ENCODE assay signal across 21 cellular contexts in genomic region chr1:189929501-189930099, GRCh38.
"Had no signal": no experiment of that assay in that cellular context is flagged by ENCODE, and none has a peak within 500 bp of the region (broad histone marks: within the 10 kb centered on the region; RNA-seq: fewer than 3 reads in every experiment).

No MANE protein-coding gene starts in this region.

- H3K4me3 Mint-ChIP-seq: activated B cell treated with CpG ODN at 0.5 μM for 24 hours; activated naive CD4-positive, alpha-beta T cell treated with anti-CD3 and anti-CD28 coated beads, Interleukin-2, amount 10 ng/mL, durations not matched to agents 7 days and 5 days; activated naive CD8-positive, alpha-beta T cell treated with anti-CD3 and anti-CD28 coated beads, Interleukin-2, amount 50 U/mL, for 24 hours; brain; naive thymus-derived CD4-positive, alpha-beta T cell; neural crest cell; stimulated activated naive B cell treated with anti-CD40 and anti-IgM and Interleukin-4, amounts not matched to agents 10 μg/mL and 1 μg/mL and 100 μg/mL, for 72 hours; T-helper 17 cell had no signal

- H3K36me3 Mint-ChIP-seq: activated naive CD4-positive, alpha-beta T cell treated with anti-CD3 and anti-CD28 coated beads, Interleukin-2, amount 10 ng/mL, durations not matched to agents 7 days and 5 days; naive thymus-derived CD4-positive, alpha-beta T cell; stimulated activated naive B cell treated with anti-CD40 and anti-IgM and Interleukin-4, amounts not matched to agents 10 μg/mL and 1 μg/mL and 100 μg/mL, for 72 hours had no signal

- H3K4me1 Mint-ChIP-seq: activated B cell treated with CpG ODN at 0.5 μM for 24 hours; activated naive CD4-positive, alpha-beta T cell treated with anti-CD3 and anti-CD28 coated beads, Interleukin-2, amount 10 ng/mL, durations not matched to agents 7 days and 5 days; activated naive CD8-positive, alpha-beta T cell treated with anti-CD3 and anti-CD28 coated beads, Interleukin-2, amount 50 U/mL, for 24 hours; brain; naive thymus-derived CD4-positive, alpha-beta T cell; stimulated activated naive B cell treated with anti-CD40 and anti-IgM and Interleukin-4, amounts not matched to agents 10 μg/mL and 1 μg/mL and 100 μg/mL, for 72 hours; T-helper 17 cell had no signal

- H3K9me3 ChIP-seq: sigmoid colon had no signal

- H3K27ac Mint-ChIP-seq: activated B cell treated with CpG ODN at 0.5 μM for 24 hours; activated naive CD4-positive, alpha-beta T cell treated with anti-CD3 and anti-CD28 coated beads, Interleukin-2, amount 10 ng/mL, durations not matched to agents 7 days and 5 days; activated naive CD8-positive, alpha-beta T cell treated with anti-CD3 and anti-CD28 coated beads, Interleukin-2, amount 50 U/mL, for 24 hours; brain; naive thymus-derived CD4-positive, alpha-beta T cell; stimulated activated naive B cell treated with anti-CD40 and anti-IgM and Interleukin-4, amounts not matched to agents 10 μg/mL and 1 μg/mL and 100 μg/mL, for 72 hours; T-helper 17 cell had no signal

- H3K27me3 ChIP-seq: heart right ventricle, left lung, sigmoid colon, upper lobe of left lung had no signal

- H3K27me3 Mint-ChIP-seq: activated B cell treated with CpG ODN at 0.5 μM for 24 hours; activated naive CD4-positive, alpha-beta T cell treated with anti-CD3 and anti-CD28 coated beads, Interleukin-2, amount 10 ng/mL, durations not matched to agents 7 days and 5 days; activated naive CD8-positive, alpha-beta T cell treated with anti-CD3 and anti-CD28 coated beads, Interleukin-2, amount 50 U/mL, for 24 hours; naive thymus-derived CD4-positive, alpha-beta T cell; stimulated activated naive B cell treated with anti-CD40 and anti-IgM and Interleukin-4, amounts not matched to agents 10 μg/mL and 1 μg/mL and 100 μg/mL, for 72 hours; T-helper 17 cell had no signal

- H3K36me3 ChIP-seq: heart right ventricle, left lung, sigmoid colon, upper lobe of left lung had no signal

- H3K4me3 ChIP-seq: heart right ventricle, left lung, sigmoid colon, smooth muscle cell, upper lobe of left lung had no signal

- H3K27ac ChIP-seq: heart right ventricle, left lung, sigmoid colon, upper lobe of left lung had no signal

- H3K4me1 ChIP-seq: heart right ventricle, left lung, sigmoid colon, upper lobe of left lung had no signal

- DNase-seq: activated B cell treated with CpG ODN at 0.5 μM for 24 hours; activated CD4-positive, alpha-beta T cell treated with anti-CD3 and anti-CD28 coated beads for 4 hours; activated CD4-positive, alpha-beta T cell treated with anti-CD3 and anti-CD28 coated beads, Interleukin-2, amount 50 U/mL, for 48 hours; activated effector memory CD4-positive, alpha-beta T cell treated with anti-CD3 and anti-CD28 coated beads, Interleukin-2, amount 50 U/mL, for 16 hours; activated naive CD4-positive, alpha-beta T cell treated with anti-CD3 and anti-CD28 coated beads, Interleukin-2, amount 10 ng/mL, durations not matched to agents 7 days and 5 days; activated naive CD8-positive, alpha-beta T cell treated with anti-CD3 and anti-CD28 coated beads, Interleukin-2, amount 50 U/mL, for 24 hours; anterior cingulate cortex; heart right ventricle; left lung; naive thymus-derived CD4-positive, alpha-beta T cell; occipital lobe; retina; sigmoid colon; stimulated activated CD4-positive, alpha-beta T cell treated with anti-CD3 and anti-CD28 coated beads, Interleukin-2, amount 100 ng/mL, for 48 hours; stimulated activated CD8-positive, alpha-beta memory T cell treated with anti-CD3 and anti-CD28 coated beads, Interleukin-4, amount 100 ng/mL, for 48 hours; stimulated activated naive B cell treated with anti-CD40 and anti-IgM and Interleukin-4, amounts not matched to agents 10 μg/mL and 1 μg/mL and 100 μg/mL, for 72 hours; T-helper 17 cell; upper lobe of left lung had no signal
